Comparison of ENCODE assay signal across 8 cellular contexts in genomic region chr18:28175930-28176673, GRCh38. TPM values are rescaled to one million over a fixed set of nuclear protein-coding genes. Genes with fewer than 3 reads are reported as not detected.
A peak's percentile ranks its signal among the peaks of the same experiment; 100 is the strongest.
DNase-seq lines count a peak whose midpoint lies in the region; TF ChIP-seq lines count a peak whose summit lies in the region.

No MANE protein-coding gene starts in this region.

- 0 out of 2 replicates have a peak, but pooled peaks cover 5% of the 10 kb centered on the region for H4K20me1 ChIP-seq in GM23248 (ENCODE audit: insufficient read depth)
- H4K20me1 ChIP-seq in neural progenitor cell (ENCODE audit: low read depth) = peaks cover 78% of the 10 kb centered on the region

- H3K27ac Mint-ChIP-seq in neural progenitor cell = peak overlapping the region; percentile 100

- H3K27ac ChIP-seq in ACC112 (ENCODE audit: low read depth, low read length) (no peak overlapping the region), GM23248 (peak overlapping the region; percentile 22), neural progenitor cell (peak overlapping the region; percentile 82)
- no peak overlapping the region for H3K27ac ChIP-seq in effector memory CD4-positive, alpha-beta T cell (ENCODE audit: insufficient read depth, low read length, poor library complexity, severe bottlenecking)

- H3K27me3 Mint-ChIP-seq in neural progenitor cell (ENCODE audit: insufficient read depth, low read depth) = peaks cover 7% of the 10 kb centered on the region

- H3K4me3 ChIP-seq in ACC112 (ENCODE audit: low read depth, low read length) (peak overlapping the region; percentile 83), GM23248 (peak overlapping the region; percentile 76), neural progenitor cell (peak overlapping the region; percentile 94)
- no peak overlapping the region for H3K4me3 ChIP-seq in effector memory CD4-positive, alpha-beta T cell (ENCODE audit: insufficient read depth, low read depth, low read length, poor library complexity, severe bottlenecking)

- no peaks in the 10 kb centered on the region for H3K9me2 ChIP-seq in GM23248 (ENCODE audit: insufficient read depth)

- H3K36me3 ChIP-seq in ACC112 (ENCODE audit: insufficient read depth, low read length) (no peaks in the 10 kb centered on the region), GM23248 (ENCODE audit: low read depth) (no peaks in the 10 kb centered on the region), neural progenitor cell (no peaks in the 10 kb centered on the region)
- H3K36me3 ChIP-seq in effector memory CD4-positive, alpha-beta T cell (ENCODE audit: control insufficient read depth, insufficient read depth, low read length) = no peaks in the 10 kb centered on the region

- H3K36me3 Mint-ChIP-seq in neural progenitor cell = peaks cover 21% of the 10 kb centered on the region

- DNase-seq in GM23248 (peak; percentile 66), SK-N-DZ (ENCODE audit: low spot score) (peak; percentile 55), fibroblast of peridontal ligament (ENCODE audit: extremely low read depth) (peak; percentile 27), neural progenitor cell (ENCODE audit: low spot score) (peak; percentile 61), NOMO-1 treated with dmso at 0.1 percent for 144 hours (lab: John Stamatoyannopoulos, UW; ENCODE audit: unreplicated experiment) (no peak), mucosa of gallbladder (ENCODE audit: low spot score) (no peak)
- DNase-seq in effector memory CD4-positive, alpha-beta T cell = no peak

- peaks cover 47% of the 10 kb centered on the region for H3K4me1 Mint-ChIP-seq in neural progenitor cell

- H3K79me2 ChIP-seq in ACC112 (ENCODE audit: control insufficient read depth, insufficient read depth, low read length, unreplicated experiment) (peaks cover 50% of the 10 kb centered on the region), GM23248 (ENCODE audit: insufficient read depth) (peaks cover 75% of the 10 kb centered on the region), neural progenitor cell (ENCODE audit: low read depth) (peaks cover 93% of the 10 kb centered on the region)

- in situ Hi-C loops in GM23248 (cut with MboI) = loop anchor here (25.0 kb wide), 1 partner anchor 489 kb away; no protein-coding TSS in a partner anchor

- H3K4me1 ChIP-seq in ACC112 (ENCODE audit: control insufficient read depth, insufficient read depth, low read length, unreplicated experiment) = peaks cover 15% of the 10 kb centered on the region
- H3K4me1 ChIP-seq in GM23248 (ENCODE audit: insufficient read depth) = peaks cover 42% of the 10 kb centered on the region
- peaks cover 47% of the 10 kb centered on the region for H3K4me1 ChIP-seq in neural progenitor cell
- no peaks in the 10 kb centered on the region for H3K4me1 ChIP-seq in effector memory CD4-positive, alpha-beta T cell (ENCODE audit: control insufficient read depth, insufficient read depth, low read length, poor library complexity, severe bottlenecking)

- H3K4me2 ChIP-seq in GM23248 (ENCODE audit: unreplicated experiment) (peak overlapping the region; percentile 86), neural progenitor cell (peak overlapping the region; percentile 88)

- H3K9me3 ChIP-seq in GM23248 (ENCODE audit: low read depth) (no peaks in the 10 kb centered on the region), neural progenitor cell (ENCODE audit: low read depth) (no peaks in the 10 kb centered on the region)
- H3K9me3 ChIP-seq in effector memory CD4-positive, alpha-beta T cell (ENCODE audit: control insufficient read depth, low read length) = no peaks in the 10 kb centered on the region

- H3F3A ChIP-seq in GM23248 (ENCODE audit: insufficient read depth) (peaks cover 10% of the 10 kb centered on the region; the same call in 1 of the 2 replicates), neural progenitor cell (ENCODE audit: low read depth) (peaks cover 30% of the 10 kb centered on the region)

- no peaks in the 10 kb centered on the region for H3K27me3 ChIP-seq in ACC112 (ENCODE audit: insufficient read depth, low read length)
- no peaks in the 10 kb centered on the region for H3K27me3 ChIP-seq in GM23248 (replicated peaks; ENCODE audit: insufficient read depth)
- no peaks in the 10 kb centered on the region for H3K27me3 ChIP-seq in neural progenitor cell
- H3K27me3 ChIP-seq in effector memory CD4-positive, alpha-beta T cell (replicated peaks; ENCODE audit: control insufficient read depth, insufficient read depth, low read length, poor library complexity, severe bottlenecking) = no peaks in the 10 kb centered on the region

- WGBS in GM23248 (ENCODE audit: low coverage in 1 of 2, low lambda C conversion rate in 2 of 2, missing lambda C conversion rate in 2 of 2), 2 experiments = 2 to 3% methylated on average over 36 to 40 of the region's 40 CpGs

- H3K4me3 Mint-ChIP-seq in neural progenitor cell = peak overlapping the region; percentile 98

- peaks cover 2% of the 10 kb centered on the region for H3K9me3 Mint-ChIP-seq in neural progenitor cell

- H2AFZ ChIP-seq in ACC112 (ENCODE audit: low read length, unreplicated experiment) (peak overlapping the region; percentile 59), GM23248 (peak overlapping the region; percentile 72), neural progenitor cell (replicated peaks) (no peak overlapping the region)

- peak overlapping the region; percentile 75 for H3K9ac ChIP-seq in GM23248
- H3K9ac ChIP-seq in neural progenitor cell = peak overlapping the region; percentile 70

- TF ChIP-seq CTCF in neural progenitor cell (IDR thresholded peaks at IDR 0.05) = no peak

RNA-seq across cellular contexts. Expression of gene CDH2, which starts 0.8 kb away (rescaled TPM):
- total RNA-seq in GM23248 (2014; rRNA removed; shearing (Covaris generic)) = 157 and 165 TPM in 2 replicates
- 103 and 107 TPM in 2 replicates for polyA plus RNA-seq in GM23248 (2016; fragmentation: Nextera tagmentation; extraction: Ambion mirVana)
- polyA plus RNA-seq in SK-N-DZ (2014; cell fraction: cytosol; rRNA removed) = 107 and 112 TPM in 2 replicates
- 51.1 and 52.0 TPM in 2 replicates for polyA plus RNA-seq in SK-N-DZ (2014; cell fraction: nucleus; rRNA removed)
- total RNA-seq in neural progenitor cell (ENCODE audit: low replicate concordance) (333 and 459 TPM in 2 replicates), mucosa of gallbladder (3.1 TPM)

Comparison
In these comparisons a context has a peak if more than half of its experiments do, and no peak if none do; other contexts are left out.
1. H3K27ac ChIP-seq: peak in GM23248 (single experiment) and neural progenitor cell (single experiment); none in ACC112 (single experiment) and effector memory CD4-positive, alpha-beta T cell (single experiment).
2. DNase-seq: peak in GM23248 (single experiment), SK-N-DZ (single experiment), fibroblast of peridontal ligament (single experiment) and neural progenitor cell (single experiment); none in NOMO-1 treated with dmso at 0.1 percent for 144 hours (single experiment), mucosa of gallbladder (single experiment) and effector memory CD4-positive, alpha-beta T cell (0 of 3).
3. RNA of gene CDH2, which starts 0.8 kb away (total RNA-seq): 333 to 459 TPM in neural progenitor cell and 157 to 165 TPM in GM23248; 3.1 TPM in mucosa of gallbladder (single experiment); every median in the first group is over 10 times any median in the second.